34 cellular contexts compared by ENCODE assay signal in the genomic region with DNA sequence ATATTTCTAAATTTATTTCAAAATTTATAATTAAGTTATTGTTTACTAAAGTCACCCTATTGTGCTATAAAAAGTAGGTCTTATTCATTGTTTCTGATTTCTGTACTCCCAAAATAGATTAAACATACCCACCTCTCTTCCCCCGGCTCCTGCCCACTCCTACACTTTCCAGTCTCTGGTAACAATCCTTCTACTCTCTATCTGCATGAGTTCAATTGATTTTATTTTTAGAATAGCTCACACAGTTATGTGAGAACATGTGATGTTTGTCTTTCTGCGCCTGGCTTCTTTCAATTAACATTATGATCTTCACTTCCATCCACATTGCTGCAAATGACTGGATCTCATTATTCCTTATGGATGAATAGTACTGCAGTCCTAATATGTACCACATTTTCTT.
"Had no signal": no experiment of that assay in that cellular context is flagged by ENCODE, and none has a peak within 500 bp of the region (broad histone marks: within the 10 kb centered on the region; RNA-seq: fewer than 3 reads in every experiment).

No MANE protein-coding gene starts in this region.

- H3K27me3 Mint-ChIP-seq: activated naive CD4-positive, alpha-beta T cell treated with anti-CD3 and anti-CD28 coated beads, Interleukin-2, amount 10 ng/mL, durations not matched to agents 7 days and 5 days; activated naive CD4-positive, alpha-beta T cell treated with anti-CD3 and anti-CD28 coated beads, Interleukin-2, amount 50 U/mL, for 24 hours; activated naive CD8-positive, alpha-beta T cell; activated naive CD8-positive, alpha-beta T cell treated with anti-CD3 and anti-CD28 coated beads for 36 hours; activated naive CD8-positive, alpha-beta T cell treated with anti-CD3 and anti-CD28 coated beads, Interleukin-2, amount 10 ng/mL, durations not matched to agents 7 days and 5 days; activated naive CD8-positive, alpha-beta T cell treated with anti-CD3 and anti-CD28 coated beads, Interleukin-2, amount 50 U/mL, for 24 hours; activated T-helper 17 cell treated with anti-CD3 and anti-CD28 coated beads, Interleukin-2, amount 50 U/mL, for 72 hours; brain; central memory CD8-positive, alpha-beta T cell had no signal

- H3K9me3 Mint-ChIP-seq: activated naive CD4-positive, alpha-beta T cell treated with anti-CD3 and anti-CD28 coated beads for 36 hours; activated naive CD4-positive, alpha-beta T cell treated with anti-CD3 and anti-CD28 coated beads, Interleukin-2, amount 10 ng/mL, durations not matched to agents 7 days and 5 days; activated naive CD8-positive, alpha-beta T cell treated with anti-CD3 and anti-CD28 coated beads, Interleukin-2, amount 10 ng/mL, durations not matched to agents 7 days and 5 days; activated naive CD8-positive, alpha-beta T cell treated with anti-CD3 and anti-CD28 coated beads, Interleukin-2, amount 50 U/mL, for 24 hours; activated T-cell treated with anti-CD3 and anti-CD28 coated beads, Interleukin-2, amount 50 U/mL, for 4 hours had no signal

- H3K4me3 Mint-ChIP-seq: activated naive CD4-positive, alpha-beta T cell treated with anti-CD3 and anti-CD28 coated beads for 36 hours; activated naive CD4-positive, alpha-beta T cell treated with anti-CD3 and anti-CD28 coated beads, Interleukin-2, amount 10 ng/mL, durations not matched to agents 7 days and 5 days; activated naive CD4-positive, alpha-beta T cell treated with anti-CD3 and anti-CD28 coated beads, Interleukin-2, amount 50 U/mL, for 24 hours; activated naive CD8-positive, alpha-beta T cell; activated naive CD8-positive, alpha-beta T cell treated with anti-CD3 and anti-CD28 coated beads for 36 hours; activated naive CD8-positive, alpha-beta T cell treated with anti-CD3 and anti-CD28 coated beads, Interleukin-2, amount 10 ng/mL, durations not matched to agents 7 days and 5 days; activated naive CD8-positive, alpha-beta T cell treated with anti-CD3 and anti-CD28 coated beads, Interleukin-2, amount 50 U/mL, for 24 hours; activated T-cell treated with anti-CD3 and anti-CD28 coated beads, Interleukin-2, amount 50 U/mL, for 24 hours; activated T-cell treated with anti-CD3 and anti-CD28 coated beads, Interleukin-2, amount 50 U/mL, for 4 hours; activated T-cell treated with anti-CD3 and anti-CD28 coated beads, Interleukin-2, amount 50 U/mL, for 72 hours; activated T-helper 1 cell treated with anti-CD3 and anti-CD28 coated beads, Interleukin-12 subunit alpha, Interleukin-12 subunit beta, Interleukin-2, Interleukin-4 antibody, amounts not matched to agents 30 ng/mL and 10 ng/mL and 1 ng/mL, durations not matched to agents 14 hours and 24 hours and 36 hours; activated T-helper 17 cell treated with anti-CD3 and anti-CD28 coated beads, Interleukin-2, amount 50 U/mL, for 72 hours; brain; central memory CD8-positive, alpha-beta T cell had no signal

- H3K27ac Mint-ChIP-seq: activated naive CD4-positive, alpha-beta T cell treated with anti-CD3 and anti-CD28 coated beads for 36 hours; activated naive CD4-positive, alpha-beta T cell treated with anti-CD3 and anti-CD28 coated beads, Interleukin-2, amount 10 ng/mL, durations not matched to agents 7 days and 5 days; activated naive CD4-positive, alpha-beta T cell treated with anti-CD3 and anti-CD28 coated beads, Interleukin-2, amount 50 U/mL, for 24 hours; activated naive CD4-positive, alpha-beta T cell treated with anti-CD3 and anti-CD28 coated beads, Interleukin-2, amount 50 U/mL, for 72 hours; activated naive CD8-positive, alpha-beta T cell; activated naive CD8-positive, alpha-beta T cell treated with anti-CD3 and anti-CD28 coated beads for 36 hours; activated naive CD8-positive, alpha-beta T cell treated with anti-CD3 and anti-CD28 coated beads, Interleukin-2, amount 10 ng/mL, durations not matched to agents 7 days and 5 days; activated naive CD8-positive, alpha-beta T cell treated with anti-CD3 and anti-CD28 coated beads, Interleukin-2, amount 50 U/mL, for 24 hours; activated T-cell treated with anti-CD3 and anti-CD28 coated beads, Interleukin-2, amount 50 U/mL, for 24 hours; activated T-cell treated with anti-CD3 and anti-CD28 coated beads, Interleukin-2, amount 50 U/mL, for 72 hours; activated T-helper 1 cell treated with anti-CD3 and anti-CD28 coated beads, Interleukin-12 subunit alpha, Interleukin-12 subunit beta, Interleukin-2, Interleukin-4 antibody, amounts not matched to agents 30 ng/mL and 10 ng/mL and 1 ng/mL, durations not matched to agents 14 hours and 24 hours and 36 hours; activated T-helper 17 cell treated with anti-CD3 and anti-CD28 coated beads, Interleukin-2, amount 50 U/mL, for 72 hours; activated T-helper 2 cell treated with anti-CD3 and anti-CD28 coated beads, Interferon-gamma antibody, Interleukin-2, Interleukin-4, amounts not matched to agents 10 μg/mL and 5 μg/mL and 100 μg/mL, durations not matched to agents 14 hours and 24 hours and 36 hours; brain had no signal

- ATAC-seq: activated naive CD4-positive, alpha-beta T cell treated with anti-CD3 and anti-CD28 coated beads, Interleukin-2, amount 50 U/mL, for 72 hours; activated naive CD8-positive, alpha-beta T cell treated with anti-CD3 and anti-CD28 coated beads, Interleukin-2, amount 50 U/mL, for 24 hours; activated T-cell treated with anti-CD3 and anti-CD28 coated beads, Interleukin-2, amount 50 U/mL, for 4 hours; activated T-cell treated with anti-CD3 and anti-CD28 coated beads, Interleukin-2, amount 50 U/mL, for 72 hours; activated T-helper 17 cell treated with anti-CD3 and anti-CD28 coated beads, Interleukin-2, amount 50 U/mL, for 72 hours; body of pancreas had no signal

- DNase-seq: activated effector memory CD4-positive, alpha-beta T cell treated with anti-CD3 and anti-CD28 coated beads, Interleukin-2, amount 50 U/mL, for 16 hours; activated effector memory CD4-positive, alpha-beta T cell treated with Interleukin-2 at 50 U/mL for 16 hours; activated gamma-delta T cell; activated gamma-delta T cell treated with Interleukin-2 at 50 U/mL for 16 hours; activated naive CD4-positive, alpha-beta T cell; activated naive CD4-positive, alpha-beta T cell treated with anti-CD3 and anti-CD28 coated beads for 36 hours; activated naive CD4-positive, alpha-beta T cell treated with anti-CD3 and anti-CD28 coated beads, Interleukin-2, amount 10 ng/mL, durations not matched to agents 7 days and 5 days; activated naive CD4-positive, alpha-beta T cell treated with anti-CD3 and anti-CD28 coated beads, Interleukin-2, amount 50 U/mL, for 16 hours; activated naive CD4-positive, alpha-beta T cell treated with Interleukin-2 at 50 U/mL for 16 hours; activated naive CD8-positive, alpha-beta T cell treated with anti-CD3 and anti-CD28 coated beads for 36 hours; activated naive CD8-positive, alpha-beta T cell treated with anti-CD3 and anti-CD28 coated beads, Interleukin-2, amount 10 ng/mL, durations not matched to agents 7 days and 5 days; activated naive CD8-positive, alpha-beta T cell treated with anti-CD3 and anti-CD28 coated beads, Interleukin-2, amount 50 U/mL, for 24 hours; activated T-cell treated with anti-CD3 and anti-CD28 coated beads, Interleukin-2, amount 50 U/mL, for 24 hours; activated T-cell treated with anti-CD3 and anti-CD28 coated beads, Interleukin-2, amount 50 U/mL, for 4 hours; activated T-cell treated with anti-CD3 and anti-CD28 coated beads, Interleukin-2, amount 50 U/mL, for 48 hours; activated T-cell treated with anti-CD3 and anti-CD28 coated beads, Interleukin-2, amount 50 U/mL, for 72 hours; adrenal gland; amniotic stem cell; amygdala; anterior cingulate cortex; aorta; body of pancreas; brain microvascular endothelial cell; caudate nucleus; central memory CD4-positive, alpha-beta T cell; cerebellar nuclear complex had no signal

- H3K4me1 Mint-ChIP-seq: activated naive CD4-positive, alpha-beta T cell treated with anti-CD3 and anti-CD28 coated beads, Interleukin-2, amount 10 ng/mL, durations not matched to agents 7 days and 5 days; activated naive CD4-positive, alpha-beta T cell treated with anti-CD3 and anti-CD28 coated beads, Interleukin-2, amount 50 U/mL, for 24 hours; activated naive CD8-positive, alpha-beta T cell treated with anti-CD3 and anti-CD28 coated beads for 36 hours; activated naive CD8-positive, alpha-beta T cell treated with anti-CD3 and anti-CD28 coated beads, Interleukin-2, amount 10 ng/mL, durations not matched to agents 7 days and 5 days; activated naive CD8-positive, alpha-beta T cell treated with anti-CD3 and anti-CD28 coated beads, Interleukin-2, amount 50 U/mL, for 24 hours; activated T-helper 17 cell treated with anti-CD3 and anti-CD28 coated beads, Interleukin-2, amount 50 U/mL, for 72 hours; brain; central memory CD8-positive, alpha-beta T cell had no signal

- H3K36me3 Mint-ChIP-seq: activated naive CD4-positive, alpha-beta T cell treated with anti-CD3 and anti-CD28 coated beads, Interleukin-2, amount 10 ng/mL, durations not matched to agents 7 days and 5 days; activated naive CD4-positive, alpha-beta T cell treated with anti-CD3 and anti-CD28 coated beads, Interleukin-2, amount 50 U/mL, for 24 hours; activated naive CD4-positive, alpha-beta T cell treated with anti-CD3 and anti-CD28 coated beads, Interleukin-2, amount 50 U/mL, for 72 hours; activated naive CD8-positive, alpha-beta T cell; activated naive CD8-positive, alpha-beta T cell treated with anti-CD3 and anti-CD28 coated beads for 36 hours; activated naive CD8-positive, alpha-beta T cell treated with anti-CD3 and anti-CD28 coated beads, Interleukin-2, amount 10 ng/mL, durations not matched to agents 7 days and 5 days; brain had no signal
